Comparison of ENCODE assay signal across 16 cellular contexts in the genomic region with DNA sequence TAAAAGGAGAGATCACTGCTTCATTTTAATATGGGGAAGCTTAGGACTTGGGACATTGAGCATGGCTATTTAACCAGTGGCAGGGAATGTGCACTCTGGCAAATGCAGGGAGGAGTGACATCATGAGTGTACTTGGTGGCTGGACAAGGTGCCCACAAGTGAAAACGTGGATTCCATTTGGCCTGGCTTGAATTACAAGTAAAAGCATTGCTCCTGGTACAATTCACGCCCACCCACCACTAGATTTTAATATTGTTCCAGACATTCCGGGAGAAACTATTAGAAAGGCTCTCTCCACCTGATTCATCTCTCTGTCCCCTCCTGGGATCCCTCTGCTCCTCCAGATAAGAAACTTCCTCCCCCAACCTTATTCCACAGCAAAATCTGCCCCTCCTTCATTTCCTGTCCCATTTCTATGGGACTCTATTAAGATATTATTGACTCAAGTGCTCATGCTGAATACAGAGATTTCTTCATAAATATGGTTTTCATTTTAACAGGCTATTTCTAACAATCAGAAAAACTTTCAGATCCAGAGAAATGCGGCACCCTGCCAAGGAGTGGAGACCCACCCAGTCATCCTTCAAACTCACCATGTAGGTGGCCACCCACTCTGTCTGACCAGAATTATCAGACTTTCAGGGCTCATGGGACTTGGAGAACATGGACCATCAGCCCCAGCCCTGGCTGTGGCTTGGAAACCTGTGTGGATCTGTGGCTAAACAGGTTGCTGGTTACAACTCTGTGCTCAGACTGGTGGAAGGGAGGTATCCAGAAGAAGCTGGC. TPM values are rescaled to one million over a fixed set of nuclear protein-coding genes. Genes with fewer than 3 reads are reported as not detected.
DNase-seq lines count a peak whose midpoint lies in the region; ATAC-seq and TF ChIP-seq lines count a peak whose summit lies in the region.
"Had no signal": no experiment of that assay in that cellular context is flagged by ENCODE, and none has a peak within 500 bp of the region (broad histone marks: within the 10 kb centered on the region; RNA-seq: fewer than 3 reads in every experiment).

No MANE protein-coding gene starts in this region.

- H3K27ac ChIP-seq in angular gyrus (ENCODE audit: low read depth, low read length) (peak overlapping the region; percentile 26), foreskin keratinocyte (peak overlapping the region; percentile 90)
- H3K27ac ChIP-seq: lower lobe of right lung, neural progenitor cell had no signal

- DNase-seq in Calu3: no peak
- DNase-seq in foreskin keratinocyte: no peak
- DNase-seq in renal cortical epithelial cell (ENCODE audit: low read depth): peak; percentile 54
- DNase-seq in HAP-1 (ENCODE audit: low spot score in 2 of 2): no peak
- no peak for DNase-seq in iPS-NIHi7 (ENCODE audit: extremely low spot score)
- no peak for DNase-seq in NCI-H82 (lab: John Stamatoyannopoulos, UW)
- DNase-seq in activated CD4-positive, alpha-beta T cell treated with anti-CD3 and anti-CD28 coated beads for 1 hour: no peak
- DNase-seq: activated CD8-positive, alpha-beta T cell treated with anti-CD3 and anti-CD28 coated beads, Interleukin-2, amount 10 ng/mL, durations not matched to agents 7 days and 5 days; activated effector memory CD4-positive, alpha-beta T cell treated with Interleukin-2 at 50 U/mL for 16 hours; lower lobe of right lung; NCI-H1930; NCI-H774; SIG-M5 had no signal

- H3K27ac Mint-ChIP-seq in Calu3 (ENCODE audit: unreplicated experiment): peak overlapping the region; percentile 92
- H3K27ac Mint-ChIP-seq: activated CD8-positive, alpha-beta T cell treated with anti-CD3 and anti-CD28 coated beads, Interleukin-2, amount 10 ng/mL, durations not matched to agents 7 days and 5 days had no signal

- H3K9me3 ChIP-seq in HAP-1: no peaks in the 10 kb centered on the region
- H3K9me3 ChIP-seq: lower lobe of right lung had no signal

- peaks cover 15% of the 10 kb centered on the region for H3K36me3 Mint-ChIP-seq in Calu3 (ENCODE audit: insufficient read depth, unreplicated experiment)
- H3K36me3 Mint-ChIP-seq: neural progenitor cell had no signal

- intact Hi-C loops in Calu3 (cut with micrococcal nuclease; ENCODE audit: unreplicated experiment): loop anchor here (1.0 to 5.0 kb wide), 4 partner anchors 51 to 164 kb away; no protein-coding TSS in a partner anchor

- in situ Hi-C loops in HAP-1 (cut with MboI; ENCODE audit: low sequenced_read_pairs): no loop called here

- H3K4me3 ChIP-seq in HAP-1: no peak overlapping the region
- H3K4me3 ChIP-seq: lower lobe of right lung, neural progenitor cell, smooth muscle cell had no signal

- H3K27me3 Mint-ChIP-seq in Calu3 (ENCODE audit: unreplicated experiment): no peaks in the 10 kb centered on the region

- peak; percentile 8 for ATAC-seq in foreskin keratinocyte
- ATAC-seq: activated CD8-positive, alpha-beta T cell treated with anti-CD3 and anti-CD28 coated beads, Interleukin-2, amount 10 ng/mL, durations not matched to agents 7 days and 5 days had no signal

- no peak for TF ChIP-seq CTCF in Calu3 (IDR thresholded peaks at IDR 0.05; ENCODE audit: unreplicated experiment)
- no peak for TF ChIP-seq CTCF in foreskin keratinocyte (conservative IDR thresholded peaks at IDR 0.05)

- H3K9me3 Mint-ChIP-seq in Calu3 (ENCODE audit: low read depth, unreplicated experiment): no peaks in the 10 kb centered on the region
- H3K9me3 Mint-ChIP-seq: neural progenitor cell had no signal

- no TSS peak for BruUV-seq in Calu3 (replicated peaks; lab: Mats Ljungman, UMichigan)

- CTCF ChIA-PET in Calu3 (lab: Charles Lee): interaction anchor here (0.7 to 2.8 kb wide), 7 partner anchors 10 to 120 kb away, joined by 3 to 21 read pairs (median 4); a partner anchor contains a TSS

- no peaks in the 10 kb centered on the region for H3K36me3 ChIP-seq in HAP-1 (replicated peaks)
- H3K36me3 ChIP-seq: lower lobe of right lung, neural progenitor cell had no signal

- peaks cover 52% of the 10 kb centered on the region for H3K4me1 Mint-ChIP-seq in Calu3 (ENCODE audit: low read depth, unreplicated experiment)

- no peaks in the 10 kb centered on the region for H3K27me3 ChIP-seq in foreskin keratinocyte
- H3K27me3 ChIP-seq in HAP-1 (ENCODE audit: low read depth): no peaks in the 10 kb centered on the region
- H3K27me3 ChIP-seq: neural progenitor cell had no signal

- peaks cover 7% of the 10 kb centered on the region for H3K4me1 ChIP-seq in foreskin keratinocyte
- no peaks in the 10 kb centered on the region for H3K4me1 ChIP-seq in HAP-1
- H3K4me1 ChIP-seq: lower lobe of right lung had no signal

- H3K4me3 Mint-ChIP-seq in Calu3 (ENCODE audit: low read depth, unreplicated experiment): peak overlapping the region; percentile 24
- H3K4me3 Mint-ChIP-seq: activated CD8-positive, alpha-beta T cell treated with anti-CD3 and anti-CD28 coated beads, Interleukin-2, amount 10 ng/mL, durations not matched to agents 7 days and 5 days; neural progenitor cell had no signal

RNA-seq across cellular contexts. Expression of a gene that starts 43.2 kb away (rescaled TPM):
- 7.0 and 8.9 TPM in 2 replicates for total RNA-seq in Calu3 (2022)
- total RNA-seq in foreskin keratinocyte: 0.49 and 0.51 TPM in 2 replicates
- 0.21 and 0.24 TPM in 2 replicates for polyA plus RNA-seq in foreskin keratinocyte
- 8.5 and 12.8 TPM in 2 replicates for total RNA-seq in renal cortical epithelial cell
- total RNA-seq: activated CD8-positive, alpha-beta T cell treated with anti-CD3 and anti-CD28 coated beads, Interleukin-2, amount 10 ng/mL, durations not matched to agents 7 days and 5 days had no signal
